In genomic region chr10:50417906-50418697, GRCh38 we compare ENCODE assay signal across 8 cellular contexts.
DNase-seq lines count a peak whose midpoint lies in the region; ATAC-seq and TF ChIP-seq lines count a peak whose summit lies in the region.

No MANE protein-coding gene starts in this region.

- 3 to 6% methylated on average over 8 to 9 of the region's 61 CpGs for whole genome bisulfite sequencing in gastroesophageal sphincter (ENCODE audit: low coverage in 1 of 2), 2 donors

- ATAC-seq in HG02852 (IDR thresholded peaks at IDR 0.05; ENCODE audit: unreplicated experiment) (peak; percentile 84), gastroesophageal sphincter (peak; percentile 92)

- no peaks in the 10 kb centered on the region for H3K4me1 ChIP-seq in NT2/D1 (ENCODE audit: insufficient read depth, insufficient read length)
- H3K4me1 ChIP-seq in gastroesophageal sphincter, result peaks cover 0 to 29% (median 6%) of the 10 kb centered on the region in 3 donors
- H3K4me1 ChIP-seq in neuron (ENCODE audit: insufficient read depth, low read length), result peaks cover 11% of the 10 kb centered on the region

- peak; percentile 49 to 53 for TF ChIP-seq POLR2A in gastroesophageal sphincter (IDR thresholded peaks at IDR 0.05)

- H3K36me3 ChIP-seq in NT2/D1 (ENCODE audit: insufficient read depth, insufficient read length, low read length) (no peaks in the 10 kb centered on the region), gastroesophageal sphincter (no peaks in the 10 kb centered on the region), neuron (ENCODE audit: insufficient read depth, low read length) (no peaks in the 10 kb centered on the region)

- peaks cover 10% of the 10 kb centered on the region for H3K27me3 Mint-ChIP-seq in type B pancreatic cell

- peak overlapping the region; percentile 12 to 84 (median 82) for H3K27ac ChIP-seq in gastroesophageal sphincter

- H3K4me3 ChIP-seq in NT2/D1 (ENCODE audit: insufficient read length, low read depth), result peak overlapping the region; percentile 29
- H3K4me3 ChIP-seq in gastroesophageal sphincter, result peak overlapping the region; percentile 67 to 76
- peak overlapping the region; percentile 46 for H3K4me3 ChIP-seq in neuron (ENCODE audit: low read length)

- H2AFZ ChIP-seq in neuron (ENCODE audit: low read depth, low read length), result peak overlapping the region; percentile 88

- H3K27ac Mint-ChIP-seq in type B pancreatic cell, result peak overlapping the region; percentile 91

- no peaks in the 10 kb centered on the region for H3K27me3 ChIP-seq in NT2/D1 (ENCODE audit: insufficient read depth, insufficient read length)
- no peaks in the 10 kb centered on the region for H3K27me3 ChIP-seq in gastroesophageal sphincter
- H3K27me3 ChIP-seq in neuron (ENCODE audit: insufficient read depth, low read length), result no peaks in the 10 kb centered on the region

- H3K9ac ChIP-seq in NT2/D1 (ENCODE audit: insufficient read length, low read depth), result peak overlapping the region; percentile 77

- peaks cover 9% of the 10 kb centered on the region for H3K4me1 Mint-ChIP-seq in type B pancreatic cell (ENCODE audit: unreplicated experiment)

- DNase-seq in SKM-1 (lab: John Stamatoyannopoulos, UW; ENCODE audit: unreplicated experiment), result peak; percentile 19
- no peak for DNase-seq in SKM-1 treated with dmso at 0.1 percent for 144 hours (lab: John Stamatoyannopoulos, UW; ENCODE audit: unreplicated experiment)
- DNase-seq in NT2/D1 (ENCODE audit: low read depth, low spot score), result peak; percentile 35
- peak; percentile 8 for DNase-seq in activated gamma-delta T cell (lab: John Stamatoyannopoulos, UW)
- peak; percentile 69 for DNase-seq in type B pancreatic cell (ENCODE audit: extremely low spot score, unreplicated experiment)

- H3K36me3 Mint-ChIP-seq in type B pancreatic cell, result no peaks in the 10 kb centered on the region

- H3K9me3 ChIP-seq in NT2/D1 (ENCODE audit: insufficient read depth, low read length), result no peaks in the 10 kb centered on the region
- H3K9me3 ChIP-seq in gastroesophageal sphincter, result no peaks in the 10 kb centered on the region
- H3K9me3 ChIP-seq in neuron (ENCODE audit: low read length), result no peaks in the 10 kb centered on the region

- no peaks in the 10 kb centered on the region for H3K9me3 Mint-ChIP-seq in type B pancreatic cell

- TF ChIP-seq EP300 in gastroesophageal sphincter (IDR thresholded peaks at IDR 0.05), result no peak

- TF ChIP-seq CTCF in gastroesophageal sphincter (IDR thresholded peaks at IDR 0.05), result peak in 3 of 4 experiments; percentile 15 to 38 (median 34)
- TF ChIP-seq CTCF in type B pancreatic cell (conservative IDR thresholded peaks at IDR 0.05), result no peak

- peak overlapping the region; percentile 90 for H3K4me3 Mint-ChIP-seq in type B pancreatic cell
